In the genomic region with DNA sequence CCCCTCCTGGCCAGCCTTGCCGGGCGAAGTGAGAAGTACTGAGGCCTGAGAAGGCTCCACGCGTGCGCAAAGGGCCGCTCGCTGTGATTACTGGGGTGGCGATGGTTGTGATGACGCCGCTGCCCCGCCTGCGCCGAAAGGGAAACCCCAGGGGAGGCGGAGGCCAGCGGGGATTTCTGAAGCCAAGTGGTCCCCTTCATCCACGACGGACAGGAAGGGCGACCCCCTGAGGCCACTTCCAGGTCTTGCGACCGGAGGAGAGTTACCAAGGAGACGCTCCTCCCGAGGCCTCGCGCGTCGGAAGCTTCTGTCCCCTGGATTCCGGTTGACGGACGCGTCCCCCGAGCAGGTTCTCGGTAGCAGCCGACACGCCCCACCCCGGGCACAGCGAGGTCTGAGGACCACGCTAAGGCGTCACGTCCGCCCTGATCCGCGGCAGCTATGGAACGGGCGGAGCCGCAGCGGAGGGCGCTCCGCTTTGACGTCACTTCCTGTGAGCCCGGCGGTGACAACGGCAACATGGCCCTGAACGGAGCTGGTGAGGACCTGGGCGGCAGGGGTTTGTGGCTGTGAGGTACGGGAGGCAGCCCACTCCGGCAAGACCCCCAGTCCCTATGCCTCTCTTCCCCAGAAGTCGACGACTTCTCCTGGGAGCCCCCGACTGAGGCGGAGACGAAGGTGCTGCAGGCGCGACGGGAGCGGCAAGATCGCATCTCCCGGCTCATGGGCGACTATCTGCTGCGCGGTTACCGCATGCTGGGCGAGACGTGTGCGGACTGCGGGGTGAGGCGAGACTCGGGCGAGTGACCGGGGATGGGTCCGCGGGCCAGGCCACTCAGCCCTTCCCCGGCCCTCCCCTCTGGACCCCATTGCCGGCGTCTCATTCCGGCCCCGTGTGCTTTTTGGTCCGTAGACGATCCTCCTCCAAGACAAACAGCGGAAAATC, we compare ENCODE assay signal across 8 cellular contexts.
DNase-seq lines count a peak whose midpoint lies in the region; ATAC-seq lines count a peak whose summit lies in the region.

A gene with protein sequence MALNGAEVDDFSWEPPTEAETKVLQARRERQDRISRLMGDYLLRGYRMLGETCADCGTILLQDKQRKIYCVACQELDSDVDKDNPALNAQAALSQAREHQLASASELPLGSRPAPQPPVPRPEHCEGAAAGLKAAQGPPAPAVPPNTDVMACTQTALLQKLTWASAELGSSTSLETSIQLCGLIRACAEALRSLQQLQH (plus strand): TSS at position 505 of the 946 bp plus-strand sequence. CDS start 15 bp downstream, at position 520.

- DNase-seq in GM19240 (ENCODE audit: insufficient read length, low spot score) (peak; percentile 98), NCI-H524 treated with DMSO at 0.1 percent for 48 hours (lab: John Stamatoyannopoulos, UW) (peak; percentile 83), left kidney (ENCODE audit: low read depth, low spot score) (peak; percentile 99)
- peak; percentile 97 to 99 for DNase-seq in activated CD4-positive, alpha-beta T cell treated with anti-CD3 and anti-CD28 coated beads for 4 hours
- peak; percentile 99 for DNase-seq in stimulated activated CD4-positive, alpha-beta T cell treated with anti-CD3 and anti-CD28 coated beads, Interleukin-2, amount 100 ng/mL, for 24 hours

- H3K4me1 ChIP-seq in BLaER1 treated with 17β-estradiol and CSF1 and Interleukin-3, amounts not matched to agents 10 nM and 100 nM = peaks cover 69 to 74% (median 71%) of the 10 kb centered on the region in 10 experiments

- H3K27ac ChIP-seq in BLaER1 treated with 17β-estradiol and CSF1 and Interleukin-3, amounts not matched to agents 10 nM and 100 nM = peak within 1 kb of the TSS; percentile 75 to 93 (median 85)
- H3K27ac ChIP-seq in cingulate gyrus (ENCODE audit: low read depth, low read length) = peak within 1 kb of the TSS; percentile 99

- no peaks in the 10 kb centered on the region for H3K27me3 ChIP-seq in BLaER1 treated with 17β-estradiol and CSF1 and Interleukin-3, amounts not matched to agents 10 nM and 100 nM

- peaks cover 0 to 17% (median 3%) of the 10 kb centered on the region in 11 experiments; a peak in 8 of 22 replicates for H3K36me3 ChIP-seq in BLaER1 treated with 17β-estradiol and CSF1 and Interleukin-3, amounts not matched to agents 10 nM and 100 nM

- peak; percentile 49 for ATAC-seq in HG03460 (IDR thresholded peaks at IDR 0.05; ENCODE audit: unreplicated experiment)

- H3K9ac ChIP-seq in BLaER1 treated with 17β-estradiol and CSF1 and Interleukin-3, amounts not matched to agents 10 nM and 100 nM = peak within 1 kb of the TSS; percentile 84 to 96 (median 94)

- peaks cover 8 to 41% (median 29%) of the 10 kb centered on the region in 11 experiments; a peak in 20 of 22 replicates for H4K20me1 ChIP-seq in BLaER1 treated with 17β-estradiol and CSF1 and Interleukin-3, amounts not matched to agents 10 nM and 100 nM

- peak within 1 kb of the TSS; percentile 98 to 100 (median 99) for H3K4me2 ChIP-seq in BLaER1 treated with 17β-estradiol and CSF1 and Interleukin-3, amounts not matched to agents 10 nM and 100 nM

- peak within 1 kb of the TSS; percentile 88 to 99 (median 92) for H3K4me3 ChIP-seq in BLaER1 treated with 17β-estradiol and CSF1 and Interleukin-3, amounts not matched to agents 10 nM and 100 nM

- no peaks in the 10 kb centered on the region for H3K9me3 ChIP-seq in BLaER1 treated with 17β-estradiol and CSF1 and Interleukin-3, amounts not matched to agents 10 nM and 100 nM (replicated peaks in 1 of 11)

Comparison
In these comparisons a context has a peak if more than half of its experiments do, and no peak if none do; other contexts are left out.
1. Peak in every context shown above with its lines: DNase-seq, ATAC-seq, H3K4me3 ChIP-seq and H3K27ac ChIP-seq.